In the genomic region with DNA sequence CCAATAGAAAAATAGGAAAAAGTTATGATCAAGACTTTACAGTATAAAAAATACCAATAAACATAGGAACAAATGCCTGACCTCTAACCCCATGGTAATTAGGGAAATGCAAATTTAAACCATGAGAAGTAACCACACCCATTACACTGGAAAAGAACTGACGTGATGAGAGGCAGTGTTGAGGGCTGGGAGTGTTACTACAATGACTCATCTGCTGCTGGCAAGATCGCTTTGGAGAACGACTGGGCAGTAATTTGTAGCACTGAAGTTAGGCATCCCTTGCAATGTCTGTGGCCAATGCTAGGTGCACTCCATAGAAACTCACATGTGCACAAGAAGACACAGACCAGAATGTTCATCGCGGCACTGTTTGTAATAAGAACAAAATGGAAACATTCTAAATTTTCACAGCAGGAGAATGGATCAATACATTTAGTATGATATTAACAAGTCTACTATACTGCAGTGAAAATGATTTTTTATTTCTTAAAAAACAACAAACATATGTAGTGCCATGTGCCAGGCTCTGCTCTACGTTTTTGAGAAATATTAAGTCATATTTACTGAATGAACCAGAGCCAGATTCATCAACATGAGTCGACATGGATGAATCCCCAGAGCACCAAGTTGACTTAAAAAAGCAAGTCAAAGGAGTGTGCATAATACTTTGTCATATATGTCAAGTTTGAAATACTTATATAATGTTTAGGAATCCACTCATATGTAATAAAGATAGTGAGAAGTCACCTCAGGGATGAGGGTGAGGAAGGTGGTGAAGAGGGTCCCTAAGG, we compare ENCODE assay signal across 1 cellular context.
A peak's percentile ranks its signal among the peaks of the same experiment; 100 is the strongest.
TF ChIP-seq lines count a peak whose summit lies in the region.

No MANE protein-coding gene starts in this region.

TF ChIP-seq in K562, 482 proteins besides CTCF, POLR2A, EP300 and RAD21 (continued from another document):
- TF ChIP-seq DPF2 (IDR thresholded peaks at IDR 0.05) (peak; percentile 44; the same call in 1 of the 2 replicates), SMARCA4 (IDR thresholded peaks at IDR 0.05) (no peak)
TF ChIP-seq in K562: peak in this region for 14.
